In genomic region chr22:30217698-30218565, GRCh38 we compare ENCODE assay signal across 14 cellular contexts. TPM values are rescaled to one million over a fixed set of nuclear protein-coding genes. Genes with fewer than 3 reads are reported as not detected.
DNase-seq lines count a peak whose midpoint lies in the region; ATAC-seq, FAIRE-seq and TF ChIP-seq lines count a peak whose summit lies in the region.
"Had no signal": no experiment of that assay in that cellular context is flagged by ENCODE, and none has a peak within 500 bp of the region (broad histone marks: within the 10 kb centered on the region; RNA-seq: fewer than 3 reads in every experiment).

No MANE protein-coding gene starts in this region.

- H3K27ac Mint-ChIP-seq in naive thymus-derived CD4-positive, alpha-beta T cell, result peak overlapping the region in 5 of 9 donors; percentile 22 to 67 (median 38)
- H3K27ac Mint-ChIP-seq: activated T-cell treated with anti-CD3 and anti-CD28 coated beads, Interleukin-2, amount 50 U/mL, for 72 hours had no signal

- POLR2A ChIA-PET in HepG2 (lab: Yijun Ruan, JAX), result no interaction called here
- POLR2A ChIA-PET in naive thymus-derived CD4-positive, alpha-beta T cell (lab: Charles Lee), result interaction anchor here (0.8 kb wide), 1 partner anchor 27 kb away, joined by 3 read pairs; no protein-coding TSS in a partner anchor

- H2AFZ ChIP-seq in HepG2 (ENCODE audit: low read length), result no peak overlapping the region

- TF ChIP-seq CTCF in HepG2 (CRISPR knock-in tag; IDR thresholded peaks at IDR 0.05) (no peak), right lobe of liver (IDR thresholded peaks at IDR 0.05) (no peak)

- H4K20me1 ChIP-seq in HepG2 (ENCODE audit: insufficient read depth, low read length), result no peaks in the 10 kb centered on the region

- H3K36me3 ChIP-seq in HepG2 (replicated peaks in 1 of 2; ENCODE audit: control insufficient read depth in 1 of 2, insufficient read depth in 2 of 2, low read length in 2 of 2) (no peaks in the 10 kb centered on the region), right lobe of liver (no peaks in the 10 kb centered on the region)
- H3K36me3 ChIP-seq in naive thymus-derived CD4-positive, alpha-beta T cell (ENCODE audit: control insufficient read depth in 2 of 3, insufficient read depth in 3 of 3, low read length in 3 of 3), result no peaks in the 10 kb centered on the region

- H3K79me2 ChIP-seq in HepG2 (ENCODE audit: insufficient read depth, low read length), result no peaks in the 10 kb centered on the region

- TF ChIP-seq EP300 in HepG2 (IDR thresholded peaks at IDR 0.05; ENCODE audit: low read depth in 2 of 2, low read length in 2 of 2) (no peak), HepG2 (CRISPR knock-in tag; IDR thresholded peaks at IDR 0.05; ENCODE audit: borderline replicate concordance) (no peak)

- TF ChIP-seq POLR2A in HepG2 (IDR thresholded peaks at IDR 0.05; ENCODE audit: insufficient read depth in 1 of 2, low read depth in 2 of 2, low read length in 2 of 2) (no peak), right lobe of liver (IDR thresholded peaks at IDR 0.05) (no peak)

- no peak overlapping the region for H3K4me3 Mint-ChIP-seq in naive thymus-derived CD4-positive, alpha-beta T cell
- H3K4me3 Mint-ChIP-seq: activated T-cell treated with anti-CD3 and anti-CD28 coated beads, Interleukin-2, amount 50 U/mL, for 72 hours; natural killer cell treated with Interleukin-12 subunit alpha and Interleukin-12 subunit beta and Interleukin-15 and Interleukin-18, amount 100 ng/mL, for 72 hours had no signal

- no peak for FAIRE-seq in HepG2 (lab: Jason Lieb, UNC)
- FAIRE-seq: colon had no signal

- H3K9ac ChIP-seq in HepG2 (ENCODE audit: insufficient read depth, low read depth, low read length), result 0 out of 2 replicates have a peak overlapping the region, but pooled peaks have one; percentile 3

- CTCF ChIA-PET in HepG2 (lab: Yijun Ruan, JAX; ENCODE audit: low intra/inter-chr PET ratio, low total read pairs), result no interaction called here
- CTCF ChIA-PET in naive thymus-derived CD4-positive, alpha-beta T cell (lab: Charles Lee), result interaction anchor here (0.6 kb wide), 1 partner anchor 10 kb away, joined by 3 read pairs; no protein-coding TSS in a partner anchor

- 54% methylated on average over 12 of the region's 23 CpGs for WGBS in HepG2 (ENCODE audit: low lambda C conversion rate)
- WGBS in right lobe of liver (ENCODE audit: insufficient coverage, low coverage, low lambda C conversion rate, missing lambda C conversion rate), result 74% methylated on average over 5 of the region's 23 CpGs

- intact Hi-C loops in HepG2 (cut with micrococcal nuclease; ENCODE audit: unreplicated experiment), result no loop called here
- intact Hi-C loops in right lobe of liver (cut with DNase I), result no loop called here
- intact Hi-C loops in naive thymus-derived CD4-positive, alpha-beta T cell (cut with micrococcal nuclease), result no loop called here

- peaks cover 0 to 2% (median 0%) of the 10 kb centered on the region in 5 donors for H3K36me3 Mint-ChIP-seq in naive thymus-derived CD4-positive, alpha-beta T cell
- H3K36me3 Mint-ChIP-seq: natural killer cell treated with Interleukin-12 subunit alpha and Interleukin-12 subunit beta and Interleukin-15 and Interleukin-18, amount 100 ng/mL, for 72 hours had no signal

- DNase-seq in HepG2 (ENCODE audit: low spot score) (no peak), right lobe of liver (no peak), astrocyte of the hippocampus (ENCODE audit: low read depth, low spot score) (peak; percentile 90), OCI-M1 (lab: John Stamatoyannopoulos, UW) (no peak), NCI-H226 (no peak)
- DNase-seq in naive thymus-derived CD4-positive, alpha-beta T cell, result no peak
- no peak for DNase-seq in effector CD8-positive, alpha-beta T cell (lab: John Stamatoyannopoulos, UW)
- DNase-seq: activated T-cell treated with anti-CD3 and anti-CD28 coated beads, Interleukin-2, amount 50 U/mL, for 72 hours; NCI-H510A; SHP77 had no signal

- H3K4me2 ChIP-seq in HepG2 (ENCODE audit: low read depth, low read length), result peak overlapping the region; percentile 27; the same call in 1 of the 2 replicates

- H3K27me3 Mint-ChIP-seq in naive thymus-derived CD4-positive, alpha-beta T cell, result no peaks in the 10 kb centered on the region
- H3K27me3 Mint-ChIP-seq: natural killer cell treated with Interleukin-12 subunit alpha and Interleukin-12 subunit beta and Interleukin-15 and Interleukin-18, amount 100 ng/mL, for 72 hours had no signal

- H3K27ac ChIP-seq in HepG2 (ENCODE audit: extremely low read length, insufficient read depth, low read length) (no peak overlapping the region), right lobe of liver (no peak overlapping the region)
- H3K27ac ChIP-seq in naive thymus-derived CD4-positive, alpha-beta T cell (ENCODE audit: low read depth, low read length), result no peak overlapping the region
- H3K27ac ChIP-seq: C4-2B had no signal

- ATAC-seq in HepG2 (no peak), right lobe of liver (no peak)
- ATAC-seq in naive thymus-derived CD4-positive, alpha-beta T cell, result no peak
- ATAC-seq in activated CD4-positive, CD25-positive, alpha-beta regulatory T cell treated with anti-CD3 and anti-CD28 coated beads, Interleukin-2, amount 50 U/mL, for 24 hours, result no peak
- ATAC-seq: activated T-cell treated with anti-CD3 and anti-CD28 coated beads, Interleukin-2, amount 50 U/mL, for 72 hours; natural killer cell treated with Interleukin-12 subunit alpha and Interleukin-12 subunit beta and Interleukin-15 and Interleukin-18, amount 100 ng/mL, for 72 hours had no signal

- H3K4me1 Mint-ChIP-seq in naive thymus-derived CD4-positive, alpha-beta T cell, result peaks cover 36 to 82% (median 53%) of the 10 kb centered on the region in 7 donors

- peaks cover 0 to 4% (median 0%) of the 10 kb centered on the region in 11 donors for H3K9me3 Mint-ChIP-seq in naive thymus-derived CD4-positive, alpha-beta T cell
- H3K9me3 Mint-ChIP-seq: activated T-cell treated with anti-CD3 and anti-CD28 coated beads, Interleukin-2, amount 50 U/mL, for 72 hours; natural killer cell treated with Interleukin-12 subunit alpha and Interleukin-12 subunit beta and Interleukin-15 and Interleukin-18, amount 100 ng/mL, for 72 hours had no signal

- no peak for TF ChIP-seq RAD21 in HepG2 (CRISPR knock-in tag; IDR thresholded peaks at IDR 0.05)

- H3K9me3 ChIP-seq in HepG2 (ENCODE audit: low read length), result no peaks in the 10 kb centered on the region
- H3K9me3 ChIP-seq in right lobe of liver, result no peaks in the 10 kb centered on the region
- no peaks in the 10 kb centered on the region for H3K9me3 ChIP-seq in naive thymus-derived CD4-positive, alpha-beta T cell (ENCODE audit: control insufficient read depth in 2 of 3, low read length in 3 of 3)

- BruUV-seq in HepG2 (replicated peaks; lab: Mats Ljungman, UMichigan), result no TSS peak

- H3K4me3 ChIP-seq in HepG2 (replicated peaks in 1 of 3; ENCODE audit: insufficient read depth in 1 of 3, low read depth in 2 of 3, low read length in 3 of 3) (no peak overlapping the region), right lobe of liver (no peak overlapping the region)
- no peak overlapping the region for H3K4me3 ChIP-seq in naive thymus-derived CD4-positive, alpha-beta T cell (ENCODE audit: low read length)

- H3K4me1 ChIP-seq in HepG2 (ENCODE audit: insufficient read depth, low read length), result peaks cover 42% of the 10 kb centered on the region
- peaks cover 0 to 2% (median under 1%) of the 10 kb centered on the region in 4 donors for H3K4me1 ChIP-seq in right lobe of liver
- peaks cover 19 to 33% of the 10 kb centered on the region in 2 donors for H3K4me1 ChIP-seq in naive thymus-derived CD4-positive, alpha-beta T cell (ENCODE audit: control insufficient read depth in 2 of 2, insufficient read depth in 2 of 2, low read length in 2 of 2)

- peaks cover 0 to 21% of the 10 kb centered on the region in 2 experiments; a peak in 3 of 5 replicates for H3K27me3 ChIP-seq in HepG2 (ENCODE audit: control insufficient read depth in 1 of 2, insufficient read depth in 2 of 2, low read length in 2 of 2)
- no peaks in the 10 kb centered on the region for H3K27me3 ChIP-seq in right lobe of liver
- no peaks in the 10 kb centered on the region for H3K27me3 ChIP-seq in naive thymus-derived CD4-positive, alpha-beta T cell (ENCODE audit: control insufficient read depth in 2 of 2, insufficient read depth in 2 of 2, low read length in 2 of 2)

- in situ Hi-C loops in HepG2 (cut with HindIII; ENCODE audit: extremely low pct_ligation_motif_present, low pct_unique_long_range_greater_than_20kb), result no loop called here

RNA-seq across cellular contexts. Expression of gene LIF, which starts 28.6 kb away (rescaled TPM):
- total RNA-seq in HepG2 (2016; rRNA removed; fragmentation: Illumina TruSeq; extraction: Trizol) (1.5 and 3.6 TPM in 2 replicates), right lobe of liver (1 to 10 TPM in 3 of 6 experiments, under 1 TPM in 1, not detected in 2; 0.15 to 2.0 (median 1.6) TPM)
- total RNA-seq in HepG2 (2016; cell fraction: cytosol; rRNA removed; fragmentation: Illumina TruSeq; extraction: Trizol; ENCODE audit: low read depth), result 0.53 and 1.6 TPM in 2 replicates
- 1.7 and 3.2 TPM in 2 replicates for total RNA-seq in HepG2 (2016; cell fraction: insoluble cytoplasmic fraction; rRNA removed; fragmentation: Illumina TruSeq; extraction: Trizol)
- 2.6 TPM in 2 replicates for total RNA-seq in HepG2 (2016; cell fraction: membrane; rRNA removed; fragmentation: Illumina TruSeq; extraction: Trizol)
- total RNA-seq in HepG2 (2016; cell fraction: nucleus; rRNA removed; fragmentation: Illumina TruSeq; extraction: Trizol), result 5.2 and 5.5 TPM in 2 replicates
- polyA plus RNA-seq in HepG2 (2011; rRNA removed), result 8.5 and 12.1 TPM in 2 replicates
- polyA plus RNA-seq in HepG2 (2011; cell fraction: cytosol; rRNA removed), result 3.0 and 4.2 TPM in 2 replicates
- 48.8 and 59.2 TPM in 2 replicates for polyA plus RNA-seq in HepG2 (2011; cell fraction: nucleus; rRNA removed)
- polyA plus RNA-seq in HepG2 (2012), result 1.4 and 5.2 TPM in 2 replicates
- 0.17 and 0.26 TPM in 2 replicates for polyA plus RNA-seq in HepG2 (2016; cell fraction: cytosol; fragmentation: Illumina TruSeq; extraction: Trizol; ENCODE audit: low read depth)
- polyA plus RNA-seq in HepG2 (2016; cell fraction: insoluble cytoplasmic fraction; fragmentation: Illumina TruSeq; extraction: Trizol; ENCODE audit: low read depth), result 1.1 and 1.3 TPM in 2 replicates
- 0.64 and 0.93 TPM in 2 replicates for polyA plus RNA-seq in HepG2 (2016; cell fraction: membrane; fragmentation: Illumina TruSeq; extraction: Trizol; ENCODE audit: low read depth)
- polyA plus RNA-seq in HepG2 (2016; cell fraction: nucleus; fragmentation: Illumina TruSeq; extraction: Trizol; ENCODE audit: insufficient read depth, low read depth), result 13.6 and 20.3 TPM in 2 replicates
- 11.5 and 35.1 TPM in 2 replicates for polyA minus RNA-seq in HepG2 (2011; rRNA and poly(A)+ RNA removed; ENCODE audit: low replicate concordance)
- 3.8 and 5.5 TPM in 2 replicates for polyA minus RNA-seq in HepG2 (2011; cell fraction: cytosol; rRNA and poly(A)+ RNA removed)
- 4.1 and 7.1 TPM in 2 replicates for polyA minus RNA-seq in HepG2 (2011; cell fraction: nucleus; rRNA and poly(A)+ RNA removed)
- total RNA-seq in naive thymus-derived CD4-positive, alpha-beta T cell, result 100 to 1,000 TPM in 1 of 5 experiments, under 1 TPM in 2, not detected in 2; 0.64 to 260 (median 0.98) TPM
- polyA plus RNA-seq in naive thymus-derived CD4-positive, alpha-beta T cell, result not detected

RNA-seq across cellular contexts. Expression of gene OSM, which starts 48.7 kb away (rescaled TPM):
- not detected in 2 replicates for total RNA-seq in HepG2 (2016; rRNA removed; fragmentation: Illumina TruSeq; extraction: Trizol)
- total RNA-seq in HepG2 (2016; cell fraction: cytosol; rRNA removed; fragmentation: Illumina TruSeq; extraction: Trizol; ENCODE audit: low read depth), result not detected in 2 replicates
- total RNA-seq in HepG2 (2016; cell fraction: insoluble cytoplasmic fraction; rRNA removed; fragmentation: Illumina TruSeq; extraction: Trizol), result not detected in 2 replicates
- not detected in 2 replicates for total RNA-seq in HepG2 (2016; cell fraction: membrane; rRNA removed; fragmentation: Illumina TruSeq; extraction: Trizol)
- total RNA-seq in HepG2 (2016; cell fraction: nucleus; rRNA removed; fragmentation: Illumina TruSeq; extraction: Trizol), result not detected in 2 replicates
- 0.07 TPM in 1 of 2 replicates, not detected in the other for polyA plus RNA-seq in HepG2 (2011; rRNA removed)
- polyA plus RNA-seq in HepG2 (2011; cell fraction: cytosol; rRNA removed), result 0.05 TPM in 1 of 2 replicates, not detected in the other
- polyA plus RNA-seq in HepG2 (2011; cell fraction: nucleus; rRNA removed), result not detected in 2 replicates
- 0.07 TPM in 1 of 2 replicates, not detected in the other for polyA plus RNA-seq in HepG2 (2012)
- polyA plus RNA-seq in HepG2 (2016; cell fraction: cytosol; fragmentation: Illumina TruSeq; extraction: Trizol; ENCODE audit: low read depth), result not detected in 2 replicates
- polyA plus RNA-seq in HepG2 (2016; cell fraction: insoluble cytoplasmic fraction; fragmentation: Illumina TruSeq; extraction: Trizol; ENCODE audit: low read depth), result not detected in 2 replicates
- not detected in 2 replicates for polyA plus RNA-seq in HepG2 (2016; cell fraction: membrane; fragmentation: Illumina TruSeq; extraction: Trizol; ENCODE audit: low read depth)
- not detected in 2 replicates for polyA plus RNA-seq in HepG2 (2016; cell fraction: nucleus; fragmentation: Illumina TruSeq; extraction: Trizol; ENCODE audit: insufficient read depth, low read depth)
- not detected in 2 replicates for polyA minus RNA-seq in HepG2 (2011; rRNA and poly(A)+ RNA removed; ENCODE audit: low replicate concordance)
- not detected in 2 replicates for polyA minus RNA-seq in HepG2 (2011; cell fraction: cytosol; rRNA and poly(A)+ RNA removed)
- polyA minus RNA-seq in HepG2 (2011; cell fraction: nucleus; rRNA and poly(A)+ RNA removed), result not detected in 2 replicates
- total RNA-seq in right lobe of liver, result under 1 TPM in 4 of 6 experiments, not detected in 2; 0.10 to 0.75 (median 0.19) TPM
- total RNA-seq in naive thymus-derived CD4-positive, alpha-beta T cell, result 100 to 1,000 TPM in 1 of 5 experiments, 10 to 100 TPM in 2, 1 to 10 TPM in 1, under 1 TPM in 1; 0.49 to 158 (median 46.0) TPM
- 1 to 10 TPM; 2.0 to 6.3 TPM for polyA plus RNA-seq in naive thymus-derived CD4-positive, alpha-beta T cell
